ENCODE assay signal across 1 cellular context in the genomic region with DNA sequence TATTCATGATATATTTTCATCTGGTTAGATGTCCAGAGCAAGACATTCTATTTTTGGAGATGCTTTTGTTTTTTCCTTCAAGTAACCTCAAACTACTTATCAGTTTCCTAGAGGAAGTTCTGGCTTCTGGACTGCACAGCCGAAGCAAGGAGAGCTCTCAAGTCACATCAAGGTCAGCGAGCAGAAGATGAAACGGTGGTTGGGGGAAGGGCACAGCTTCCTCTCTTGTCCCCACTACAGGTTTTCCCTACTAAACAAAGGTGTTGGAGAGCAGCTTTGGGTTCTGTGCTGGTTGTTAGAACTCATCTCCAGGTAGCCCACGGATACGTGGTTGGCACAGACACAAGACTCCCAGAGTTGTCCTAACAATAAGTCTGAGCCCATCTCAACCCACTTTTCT.
TF ChIP-seq lines count a peak whose summit lies in the region.

No MANE protein-coding gene starts in this region.

TF ChIP-seq in GM23338, 12 proteins besides CTCF, POLR2A, EP300 and RAD21 (continued from another document):
- TF ChIP-seq ZNF331 (CRISPR knock-in tag; IDR thresholded peaks at IDR 0.05; ENCODE audit: low read depth), result no peak
